13 cellular contexts compared by ENCODE assay signal in genomic region chr2:70091816-70092215, GRCh38. TPM values are rescaled to one million over a fixed set of nuclear protein-coding genes. Genes with fewer than 3 reads are reported as not detected.
A peak's percentile ranks its signal among the peaks of the same experiment; 100 is the strongest.
DNase-seq lines count a peak whose midpoint lies in the region; ATAC-seq and FAIRE-seq lines count a peak whose summit lies in the region.
"Had no signal": no experiment of that assay in that cellular context is flagged by ENCODE, and none has a peak within 500 bp of the region (broad histone marks: within the 10 kb centered on the region; RNA-seq: fewer than 3 reads in every experiment).

No MANE protein-coding gene starts in this region.

- H3K9me2 ChIP-seq in GM23248 (ENCODE audit: insufficient read depth): no peaks in the 10 kb centered on the region

- H3K79me2 ChIP-seq in GM23248 (ENCODE audit: insufficient read depth): peaks cover 33% of the 10 kb centered on the region

- H3K4me1 Mint-ChIP-seq in activated CD4-positive, alpha-beta T cell treated with anti-CD3 and anti-CD28 coated beads for 36 hours: peaks cover 48% of the 10 kb centered on the region
- H3K4me1 Mint-ChIP-seq in T-cell: peaks cover 52 to 71% (median 63%) of the 10 kb centered on the region in 3 donors
- peaks cover 65% of the 10 kb centered on the region for H3K4me1 Mint-ChIP-seq in central memory CD8-positive, alpha-beta T cell

- CTCF ChIA-PET in activated CD4-positive, alpha-beta T cell treated with anti-CD3 and anti-CD28 coated beads for 36 hours (lab: Charles Lee): interaction anchor here (0.6 to 2.0 kb wide), 9 partner anchors 12 to 187 kb away, joined by 3 to 9 read pairs (median 3); no protein-coding TSS in a partner anchor
- CTCF ChIA-PET in T-cell (lab: Charles Lee): interaction anchor here in 1 of 2 donors (0.8 to 1.2 kb wide), 3 partner anchors 12 to 51 kb away, joined by 3 to 7 read pairs (median 4); no protein-coding TSS in a partner anchor

- peaks cover 0 to 12% of the 10 kb centered on the region in 2 donors for H3K4me1 ChIP-seq in small intestine (ENCODE audit: control insufficient read depth in 2 of 2, insufficient read depth in 1 of 2, low read depth in 1 of 2, low read length in 1 of 2)
- H3K4me1 ChIP-seq in GM23248 (ENCODE audit: insufficient read depth): peaks cover 10% of the 10 kb centered on the region

- H3K36me3 Mint-ChIP-seq in activated CD4-positive, alpha-beta T cell treated with anti-CD3 and anti-CD28 coated beads for 36 hours (ENCODE audit: low read depth): peaks cover 43% of the 10 kb centered on the region
- peaks cover 34% of the 10 kb centered on the region for H3K36me3 Mint-ChIP-seq in T-cell
- peaks cover 28% of the 10 kb centered on the region for H3K36me3 Mint-ChIP-seq in central memory CD8-positive, alpha-beta T cell (ENCODE audit: insufficient read depth)

- WGBS in small intestine, 3 donors: 74 to 84% (median 80%) methylated on average over 7 of the region's 7 CpGs
- WGBS in GM23248 (ENCODE audit: low coverage in 1 of 2, low lambda C conversion rate in 2 of 2, missing lambda C conversion rate in 2 of 2), 2 experiments: 81 to 90% methylated on average over 7 of the region's 7 CpGs

- H3K9me3 Mint-ChIP-seq in activated CD4-positive, alpha-beta T cell treated with anti-CD3 and anti-CD28 coated beads for 36 hours (ENCODE audit: low read depth): no peaks in the 10 kb centered on the region
- H3K9me3 Mint-ChIP-seq in T-cell: no peaks in the 10 kb centered on the region
- H3K9me3 Mint-ChIP-seq in central memory CD8-positive, alpha-beta T cell: no peaks in the 10 kb centered on the region

- no peak for ATAC-seq in activated CD4-positive, alpha-beta T cell treated with anti-CD3 and anti-CD28 coated beads for 36 hours
- ATAC-seq in T-cell (replicated peaks in 1 of 4) (no peak), HG03520 (IDR thresholded peaks at IDR 0.05; ENCODE audit: unreplicated experiment) (no peak), HG03175 (IDR thresholded peaks at IDR 0.05; ENCODE audit: unreplicated experiment) (no peak)
- no peak for ATAC-seq in central memory CD8-positive, alpha-beta T cell (replicated peaks; ENCODE audit: extremely low read depth, poor library complexity, severe bottlenecking)
- ATAC-seq: A549, body of pancreas had no signal

- H3K27ac ChIP-seq in small intestine (ENCODE audit: low read depth in 1 of 2, low read length in 1 of 2): peak overlapping the region; percentile 21 to 49
- no peak overlapping the region for H3K27ac ChIP-seq in GM23248
- H3K27ac ChIP-seq: A549 had no signal

- H2AFZ ChIP-seq in GM23248: no peak overlapping the region

- H3K9me3 ChIP-seq in small intestine (ENCODE audit: control insufficient read depth, low read depth): no peaks in the 10 kb centered on the region
- H3K9me3 ChIP-seq in GM23248 (ENCODE audit: low read depth): no peaks in the 10 kb centered on the region
- H3K9me3 ChIP-seq: A549, body of pancreas had no signal

- H3K27ac Mint-ChIP-seq in activated CD4-positive, alpha-beta T cell treated with anti-CD3 and anti-CD28 coated beads for 36 hours: peak overlapping the region; percentile 89
- H3K27ac Mint-ChIP-seq in T-cell: peak overlapping the region; percentile 91 to 97
- peak overlapping the region; percentile 14 for H3K27ac Mint-ChIP-seq in central memory CD8-positive, alpha-beta T cell (ENCODE audit: low read depth)

- in situ Hi-C loops in GM23248 (cut with MboI): no loop called here

- H3K36me3 ChIP-seq in small intestine (ENCODE audit: control insufficient read depth in 2 of 2, insufficient read depth in 2 of 2, low read length in 2 of 2) (peaks cover 2 to 4% of the 10 kb centered on the region in 2 donors), GM23248 (ENCODE audit: low read depth) (peaks cover 8% of the 10 kb centered on the region; the same call in 1 of the 2 replicates)

- no peak for FAIRE-seq in small intestine (lab: Jason Lieb, UNC)
- FAIRE-seq: A549, GM19239, H1 had no signal

- H3K9ac ChIP-seq in GM23248: no peak overlapping the region

- H3K27me3 ChIP-seq in small intestine (ENCODE audit: control insufficient read depth in 2 of 2, insufficient read depth in 2 of 2, low read length in 2 of 2) (no peaks in the 10 kb centered on the region), GM23248 (replicated peaks; ENCODE audit: insufficient read depth) (no peaks in the 10 kb centered on the region)
- H3K27me3 ChIP-seq: body of pancreas had no signal

- no peaks in the 10 kb centered on the region for H4K20me1 ChIP-seq in GM23248 (ENCODE audit: insufficient read depth)

- no peaks in the 10 kb centered on the region for H3K27me3 Mint-ChIP-seq in activated CD4-positive, alpha-beta T cell treated with anti-CD3 and anti-CD28 coated beads for 36 hours
- no peaks in the 10 kb centered on the region for H3K27me3 Mint-ChIP-seq in T-cell
- H3K27me3 Mint-ChIP-seq in central memory CD8-positive, alpha-beta T cell: no peaks in the 10 kb centered on the region

- POLR2A ChIA-PET in activated CD4-positive, alpha-beta T cell treated with anti-CD3 and anti-CD28 coated beads for 36 hours (lab: Charles Lee): interaction anchor here (0.6 to 1.9 kb wide), 7 partner anchors 13 to 202 kb away, joined by 3 to 6 read pairs (median 4); partner anchors contain the start of genes MXD1 and SNRPG
- POLR2A ChIA-PET in T-cell (lab: Charles Lee): interaction anchor here (0.6 to 1.0 kb wide), 4 partner anchors 15 to 730 kb away, joined by 3 to 4 read pairs (median 4); no protein-coding TSS in a partner anchor

- H3K4me2 ChIP-seq in GM23248 (ENCODE audit: unreplicated experiment): no peak overlapping the region
- H3K4me2 ChIP-seq: A549 had no signal

- DNase-seq in activated CD4-positive, alpha-beta T cell treated with anti-CD3 and anti-CD28 coated beads for 36 hours: no peak
- DNase-seq in activated CD4-positive, alpha-beta T cell treated with anti-CD3 and anti-CD28 coated beads for 1 hour: no peak
- DNase-seq in T-cell (no peak), small intestine (no peak), GM23248 (no peak)
- no peak for DNase-seq in central memory CD8-positive, alpha-beta T cell (ENCODE audit: low spot score in 2 of 2)
- DNase-seq: body of pancreas, NCI-H1694 had no signal

- intact Hi-C loops in activated CD4-positive, alpha-beta T cell treated with anti-CD3 and anti-CD28 coated beads for 36 hours (cut with DNase I, micrococcal nuclease): no loop called here

- no peak overlapping the region for H3K4me3 ChIP-seq in small intestine (ENCODE audit: low read depth in 1 of 2, low read length in 2 of 2)
- no peak overlapping the region for H3K4me3 ChIP-seq in GM23248
- H3K4me3 ChIP-seq: A549, body of pancreas had no signal

- peak overlapping the region; percentile 47 for H3K4me3 Mint-ChIP-seq in activated CD4-positive, alpha-beta T cell treated with anti-CD3 and anti-CD28 coated beads for 36 hours
- H3K4me3 Mint-ChIP-seq in T-cell: peak overlapping the region; percentile 26 to 95 (median 56)
- peak overlapping the region; percentile 0 for H3K4me3 Mint-ChIP-seq in central memory CD8-positive, alpha-beta T cell

- peaks cover 41% of the 10 kb centered on the region for H3F3A ChIP-seq in GM23248 (ENCODE audit: insufficient read depth)

RNA-seq across cellular contexts. Expression of gene PCBP1, which starts 4.5 kb away (rescaled TPM):
- total RNA-seq in activated CD4-positive, alpha-beta T cell treated with anti-CD3 and anti-CD28 coated beads for 36 hours: 100 to 1,000 TPM; 417 to 450 TPM
- 100 to 1,000 TPM; 303 to 431 (median 386) TPM for total RNA-seq in T-cell
- polyA plus RNA-seq in small intestine (100 to 1,000 TPM; 247 to 311 (median 291) TPM), GM23248 (2016; fragmentation: Nextera tagmentation; extraction: Ambion mirVana) (163 and 167 TPM in 2 replicates)
- total RNA-seq in GM23248 (2014; rRNA removed; shearing (Covaris generic)): 23.8 and 29.8 TPM in 2 replicates

Comparison
In these comparisons a context has a peak if more than half of its experiments do, and no peak if none do; other contexts are left out.
1. H3K27ac Mint-ChIP-seq: peak in every context shown above with its lines; median percentile 94 in T-cell; 89 in activated CD4-positive, alpha-beta T cell treated with anti-CD3 and anti-CD28 coated beads for 36 hours; 14 in central memory CD8-positive, alpha-beta T cell.
2. H3K4me3 Mint-ChIP-seq: peak in every context shown above with its lines; median percentile 56 in T-cell; 47 in activated CD4-positive, alpha-beta T cell treated with anti-CD3 and anti-CD28 coated beads for 36 hours; 0 in central memory CD8-positive, alpha-beta T cell.